Comparison of ENCODE assay signal across 11 cellular contexts in the genomic region with DNA sequence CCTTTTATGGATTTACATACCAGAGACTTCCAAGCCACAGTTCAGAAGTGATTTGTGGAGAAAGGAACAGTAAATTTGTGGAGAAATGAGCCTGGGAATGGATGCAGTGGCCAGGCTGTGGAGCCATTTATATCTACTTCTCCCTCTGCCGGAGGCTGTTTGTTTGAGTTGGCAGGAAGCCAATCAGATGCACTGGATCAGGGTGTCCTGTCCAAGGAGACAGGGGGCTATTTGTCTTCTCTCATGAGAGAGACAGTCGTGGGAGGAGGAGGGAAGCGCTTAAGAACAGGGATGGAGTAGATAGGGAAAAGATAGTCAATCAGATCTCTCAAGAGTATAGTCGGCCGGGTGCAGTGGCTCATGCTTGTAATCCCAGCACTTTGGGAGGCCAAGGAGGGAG. TPM values are rescaled to one million over a fixed set of nuclear protein-coding genes. Genes with fewer than 3 reads are reported as not detected.
DNase-seq lines count a peak whose midpoint lies in the region; ATAC-seq, FAIRE-seq and TF ChIP-seq lines count a peak whose summit lies in the region.
"Had no signal": no experiment of that assay in that cellular context is flagged by ENCODE, and none has a peak within 500 bp of the region (broad histone marks: within the 10 kb centered on the region; RNA-seq: fewer than 3 reads in every experiment).

No MANE protein-coding gene starts in this region.

- ATAC-seq in naive thymus-derived CD8-positive, alpha-beta T cell: no peak

- H3K27ac ChIP-seq in kidney (ENCODE audit: low read depth in 2 of 2, low read length in 2 of 2): peak overlapping the region in 1 of 2 donors; percentile 62
- H3K27ac ChIP-seq: SJSA1 had no signal

- intact Hi-C loops in kidney (cut with DNase I) (no loop called here), posterior vena cava (cut with DNase I) (no loop called here)

- H3K9ac ChIP-seq in kidney (ENCODE audit: low read length in 2 of 2): no peak overlapping the region

- TF ChIP-seq CTCF in kidney (IDR thresholded peaks at IDR 0.05; ENCODE audit: borderline replicate concordance, extremely low read depth, insufficient read depth) (no peak), glutamatergic neuron (IDR thresholded peaks at IDR 0.05; ENCODE audit: partially characterized antibody, unreplicated experiment) (no peak)

- peaks cover 3% of the 10 kb centered on the region for H3K9me3 Mint-ChIP-seq in glutamatergic neuron (ENCODE audit: unreplicated experiment)
- no peaks in the 10 kb centered on the region for H3K9me3 Mint-ChIP-seq in naive thymus-derived CD8-positive, alpha-beta T cell

- H3K36me3 Mint-ChIP-seq in glutamatergic neuron (ENCODE audit: unreplicated experiment): no peaks in the 10 kb centered on the region
- no peaks in the 10 kb centered on the region for H3K36me3 Mint-ChIP-seq in naive thymus-derived CD8-positive, alpha-beta T cell

- peaks cover 10% of the 10 kb centered on the region for H3K4me1 Mint-ChIP-seq in glutamatergic neuron (ENCODE audit: low read depth, unreplicated experiment)
- peaks cover 0 to 2% (median 0%) of the 10 kb centered on the region in 4 donors for H3K4me1 Mint-ChIP-seq in naive thymus-derived CD8-positive, alpha-beta T cell

- FAIRE-seq in kidney (lab: Jason Lieb, UNC) (no peak), urothelium cell line (lab: Jason Lieb, UNC) (no peak)
- FAIRE-seq: A204.1, H1 had no signal

- peak; percentile 77 for DNase-seq in DMS 273 (lab: John Stamatoyannopoulos, UW; ENCODE audit: unreplicated experiment)
- DNase-seq in DMS 273 treated with DMSO at 0.1 percent for 48 hours (lab: John Stamatoyannopoulos, UW): no peak
- peak; percentile 98 for DNase-seq in amniotic epithelial cell (ENCODE audit: low read depth)
- DNase-seq in kidney: peak; percentile 86
- peak; percentile 59 for DNase-seq in urothelium cell line (ENCODE audit: low spot score)
- DNase-seq in glutamatergic neuron: no peak
- no peak for DNase-seq in posterior vena cava (ENCODE audit: low spot score)
- DNase-seq in naive thymus-derived CD8-positive, alpha-beta T cell: no peak

- peaks cover 8% of the 10 kb centered on the region for H3K27me3 Mint-ChIP-seq in glutamatergic neuron (ENCODE audit: unreplicated experiment)
- peaks cover 21 to 65% (median 51%) of the 10 kb centered on the region in 5 donors for H3K27me3 Mint-ChIP-seq in naive thymus-derived CD8-positive, alpha-beta T cell

- H3K36me3 ChIP-seq in kidney (ENCODE audit: control insufficient read depth in 1 of 2, insufficient read depth in 2 of 2, low read length in 2 of 2): no peaks in the 10 kb centered on the region
- H3K36me3 ChIP-seq: SJSA1 had no signal

- no peaks in the 10 kb centered on the region for H3K9me3 ChIP-seq in kidney (ENCODE audit: control insufficient read depth in 1 of 2, low read length in 2 of 2)
- H3K9me3 ChIP-seq: SJSA1 had no signal

- H3K27ac Mint-ChIP-seq in glutamatergic neuron (ENCODE audit: unreplicated experiment): no peak overlapping the region
- H3K27ac Mint-ChIP-seq in naive thymus-derived CD8-positive, alpha-beta T cell: peak overlapping the region in 1 of 10 donors; percentile 74

- no peak overlapping the region for H3K4me3 ChIP-seq in kidney (ENCODE audit: low read length in 2 of 2)
- H3K4me3 ChIP-seq: SJSA1 had no signal

- POLR2A ChIA-PET in naive thymus-derived CD8-positive, alpha-beta T cell (lab: Charles Lee): no interaction called here

- H3K4me3 Mint-ChIP-seq in glutamatergic neuron (ENCODE audit: unreplicated experiment): no peak overlapping the region
- no peak overlapping the region for H3K4me3 Mint-ChIP-seq in naive thymus-derived CD8-positive, alpha-beta T cell

- peaks cover 0 to 3% of the 10 kb centered on the region in 2 donors for H3K4me1 ChIP-seq in kidney (ENCODE audit: control insufficient read depth in 1 of 2, insufficient read depth in 1 of 2, low read depth in 1 of 2, low read length in 2 of 2)

RNA-seq across cellular contexts. Expression of a gene that starts 2.8 kb away (rescaled TPM):
- total RNA-seq in kidney: 1.9 TPM
- 0.30 TPM for polyA plus RNA-seq in kidney (ENCODE audit: insufficient read depth, low read depth, low replicate concordance)
- total RNA-seq in glutamatergic neuron (ENCODE audit: unreplicated experiment): 0.71 TPM
- 1 to 10 TPM; 4.4 to 8.7 TPM for total RNA-seq in posterior vena cava
- total RNA-seq in naive thymus-derived CD8-positive, alpha-beta T cell: under 1 TPM; 0.39 to 0.58 TPM
- not detected for polyA plus RNA-seq in naive thymus-derived CD8-positive, alpha-beta T cell
- total RNA-seq: SJSA1 had no signal

RNA-seq across cellular contexts. Expression of a gene that starts 15.2 kb away (rescaled TPM):
- total RNA-seq in kidney: 24.0 TPM
- 26.2 TPM for polyA plus RNA-seq in kidney (ENCODE audit: insufficient read depth, low read depth, low replicate concordance)
- total RNA-seq in glutamatergic neuron (ENCODE audit: unreplicated experiment): 13.2 TPM
- total RNA-seq in posterior vena cava: 10 to 100 TPM; 28.3 to 37.7 TPM
- total RNA-seq in naive thymus-derived CD8-positive, alpha-beta T cell: 10 to 100 TPM; 44.2 to 45.1 TPM
- polyA plus RNA-seq in naive thymus-derived CD8-positive, alpha-beta T cell: 10 to 100 TPM; 27.3 to 70.4 (median 42.0) TPM

RNA-seq across cellular contexts. Expression of a gene that starts 24.9 kb away (rescaled TPM):
- total RNA-seq in kidney: 78.0 TPM
- 221 TPM for polyA plus RNA-seq in kidney (ENCODE audit: insufficient read depth, low read depth, low replicate concordance)
- 44.5 TPM for total RNA-seq in glutamatergic neuron (ENCODE audit: unreplicated experiment)
- 10 to 100 TPM; 62.5 to 82.1 TPM for total RNA-seq in posterior vena cava
- total RNA-seq in naive thymus-derived CD8-positive, alpha-beta T cell: 10 to 100 TPM; 39.7 to 42.1 TPM
- 100 to 1,000 TPM in 2 of 3 donors, 10 to 100 TPM in 1; 85.6 to 124 (median 103) TPM for polyA plus RNA-seq in naive thymus-derived CD8-positive, alpha-beta T cell

RNA-seq across cellular contexts. Expression of a gene that starts 25.5 kb away (rescaled TPM):
- total RNA-seq in kidney (0.19 TPM), glutamatergic neuron (ENCODE audit: unreplicated experiment) (10.3 TPM), posterior vena cava (under 1 TPM; 0.29 to 0.60 TPM)
- polyA plus RNA-seq in kidney (ENCODE audit: insufficient read depth, low read depth, low replicate concordance): 0.45 TPM
- not detected for total RNA-seq in naive thymus-derived CD8-positive, alpha-beta T cell
- polyA plus RNA-seq in naive thymus-derived CD8-positive, alpha-beta T cell: not detected
- total RNA-seq: SJSA1 had no signal

RNA-seq across cellular contexts. Expression of a gene that starts 36.9 kb away (rescaled TPM):
- total RNA-seq in kidney: 0.57 TPM
- polyA plus RNA-seq in kidney (ENCODE audit: insufficient read depth, low read depth, low replicate concordance): not detected
- total RNA-seq in glutamatergic neuron (ENCODE audit: unreplicated experiment): not detected
- total RNA-seq in posterior vena cava: not detected
- total RNA-seq in naive thymus-derived CD8-positive, alpha-beta T cell: 10 to 100 TPM; 41.3 to 44.3 TPM
- 1 to 10 TPM; 3.8 to 6.7 (median 6.7) TPM for polyA plus RNA-seq in naive thymus-derived CD8-positive, alpha-beta T cell
- total RNA-seq: H1, SJSA1 had no signal

Comparison
In these comparisons a context has a peak if more than half of its experiments do, and no peak if none do; other contexts are left out.
1. DNase-seq: peak in DMS 273 (single experiment), amniotic epithelial cell (single experiment), kidney (single experiment) and urothelium cell line (single experiment); none in DMS 273 treated with DMSO at 0.1 percent for 48 hours (single experiment), glutamatergic neuron (single experiment), posterior vena cava (single experiment) and naive thymus-derived CD8-positive, alpha-beta T cell (0 of 10).